ENCODE assay signal across 8 cellular contexts in the genomic region with DNA sequence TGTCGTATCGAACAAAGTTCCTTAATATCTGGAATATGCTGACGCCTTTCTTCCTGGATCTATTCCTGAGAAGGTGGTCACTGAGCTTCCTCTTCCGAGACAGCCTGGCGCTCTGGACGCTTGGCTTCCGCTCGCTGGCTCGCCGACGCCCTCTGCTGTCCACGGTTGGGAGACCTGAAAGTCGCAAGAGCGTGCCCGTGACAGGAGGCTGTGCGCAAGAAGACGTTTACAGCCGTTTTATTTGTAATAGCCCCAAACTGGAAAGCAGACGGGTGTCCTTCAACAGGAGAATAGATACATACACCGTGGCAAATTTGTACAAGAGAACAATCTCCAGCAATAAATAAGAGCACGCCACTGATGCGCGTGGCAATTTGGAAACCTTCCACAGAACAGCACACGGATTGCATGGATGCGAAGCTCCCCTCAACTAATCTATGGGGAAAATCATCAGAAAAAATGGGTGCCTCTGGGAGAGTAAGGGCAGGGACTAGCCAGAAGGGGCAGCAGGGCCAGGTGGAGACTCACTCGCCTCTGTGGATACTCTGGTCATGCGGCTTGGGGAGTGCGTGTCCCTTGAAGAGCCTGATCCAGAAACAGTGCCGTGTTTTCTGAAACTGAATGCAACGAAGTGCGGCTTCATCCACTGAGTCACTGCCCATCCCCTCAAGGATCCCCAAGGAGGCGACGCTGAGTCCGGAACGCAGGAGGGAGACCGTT. TPM values are rescaled to one million over a fixed set of nuclear protein-coding genes. Genes with fewer than 3 reads are reported as not detected.
A peak's percentile ranks its signal among the peaks of the same experiment; 100 is the strongest.
DNase-seq lines count a peak whose midpoint lies in the region; ATAC-seq and TF ChIP-seq lines count a peak whose summit lies in the region.

No MANE protein-coding gene starts in this region.

- peaks cover 2% of the 10 kb centered on the region for H3K9me3 Mint-ChIP-seq in activated B cell treated with CpG ODN at 0.5 μM for 24 hours

- peaks cover 18% of the 10 kb centered on the region for H3K27me3 Mint-ChIP-seq in activated B cell treated with CpG ODN at 0.5 μM for 24 hours

- H3K36me3 ChIP-seq in GM23248 (ENCODE audit: low read depth) (no peaks in the 10 kb centered on the region), breast epithelium (no peaks in the 10 kb centered on the region)

- H3K27ac Mint-ChIP-seq in activated B cell treated with CpG ODN at 0.5 μM for 24 hours, result no peak overlapping the region

- peak overlapping the region; percentile 100 for H3K4me2 ChIP-seq in GM23248 (ENCODE audit: unreplicated experiment)

- peak overlapping the region; percentile 76 for H3K4me3 ChIP-seq in GM23248
- H3K4me3 ChIP-seq in breast epithelium, result peak overlapping the region; percentile 24 to 66 (median 41)

- no peaks in the 10 kb centered on the region for H3K4me1 ChIP-seq in GM23248 (ENCODE audit: insufficient read depth)
- H3K4me1 ChIP-seq in breast epithelium, result no peaks in the 10 kb centered on the region

- TF ChIP-seq POLR2A in breast epithelium (IDR thresholded peaks at IDR 0.05), result no peak

- DNase-seq in DMS153 (lab: John Stamatoyannopoulos, UW) (peak; percentile 60), GM23248 (peak; percentile 88), NCI-H1436 treated with DMSO at 0.1 percent for 48 hours (lab: John Stamatoyannopoulos, UW) (peak; percentile 40), activated B cell treated with CpG ODN at 0.5 μM for 24 hours (peak; percentile 57), breast epithelium (ENCODE audit: low spot score in 2 of 2) (peak; percentile 60 to 85), inferior parietal cortex (ENCODE audit: extremely low spot score) (peak; percentile 92), smooth muscle cell of the brain vasculature (ENCODE audit: low read depth, low spot score) (peak; percentile 39)

- CTCF ChIA-PET in activated B cell treated with CpG ODN at 0.5 μM for 24 hours (lab: Charles Lee), result interaction anchor here (0.6 to 1.9 kb wide), 7 partner anchors 10 to 1120 kb away, joined by 3 to 51 read pairs (median 4); no protein-coding TSS in a partner anchor

- peak; percentile 48 for TF ChIP-seq CTCF in activated B cell treated with CpG ODN at 0.5 μM for 24 hours (IDR thresholded peaks at IDR 0.05)
- peak; percentile 66 to 88 (median 84) for TF ChIP-seq CTCF in breast epithelium (IDR thresholded peaks at IDR 0.05)

- H3K27ac ChIP-seq in GM23248 (no peak overlapping the region), breast epithelium (no peak overlapping the region)

- no peaks in the 10 kb centered on the region for H3K9me3 ChIP-seq in GM23248 (ENCODE audit: low read depth)
- H3K9me3 ChIP-seq in breast epithelium, result no peaks in the 10 kb centered on the region

- H3K9me2 ChIP-seq in GM23248 (ENCODE audit: insufficient read depth), result no peaks in the 10 kb centered on the region

- no peak overlapping the region for H3K4me3 Mint-ChIP-seq in activated B cell treated with CpG ODN at 0.5 μM for 24 hours

- H3F3A ChIP-seq in GM23248 (ENCODE audit: insufficient read depth), result no peaks in the 10 kb centered on the region

- POLR2A ChIA-PET in activated B cell treated with CpG ODN at 0.5 μM for 24 hours (lab: Charles Lee), result interaction anchor here (1.0 kb wide), 1 partner anchor 137 kb away, joined by 5 read pairs; no protein-coding TSS in a partner anchor

- peak; percentile 72 for ATAC-seq in activated B cell treated with CpG ODN at 0.5 μM for 24 hours (ENCODE audit: low read depth)
- no peak for ATAC-seq in HG03442 (IDR thresholded peaks at IDR 0.05; ENCODE audit: unreplicated experiment)

- in situ Hi-C loops in GM23248 (cut with MboI), result loop anchor here (5.0 kb wide), 1 partner anchor 136 kb away; no protein-coding TSS in a partner anchor

- no peaks in the 10 kb centered on the region for H4K20me1 ChIP-seq in GM23248 (ENCODE audit: insufficient read depth)

- intact Hi-C loops in activated B cell treated with CpG ODN at 0.5 μM for 24 hours (cut with micrococcal nuclease), result loop anchor here (5.0 kb wide), 1 partner anchor 429 kb away; no protein-coding TSS in a partner anchor
- intact Hi-C loops in breast epithelium (cut with DNase I; ENCODE audit: low total_unique reads), result loop anchor here (10.0 kb wide), 1 partner anchor 128 kb away; no protein-coding TSS in a partner anchor

- peaks cover 4% of the 10 kb centered on the region for H3K4me1 Mint-ChIP-seq in activated B cell treated with CpG ODN at 0.5 μM for 24 hours

- WGBS in GM23248 (ENCODE audit: low coverage in 1 of 2, low lambda C conversion rate in 2 of 2, missing lambda C conversion rate in 2 of 2), 2 experiments, result 3% methylated on average over 36 of the region's 36 CpGs

- peak overlapping the region; percentile 43 for H3K9ac ChIP-seq in GM23248

- H3K36me3 Mint-ChIP-seq in activated B cell treated with CpG ODN at 0.5 μM for 24 hours (ENCODE audit: low read depth), result no peaks in the 10 kb centered on the region

- H2AFZ ChIP-seq in GM23248, result peak overlapping the region; percentile 84

- H3K27me3 ChIP-seq in GM23248 (replicated peaks; ENCODE audit: insufficient read depth) (no peaks in the 10 kb centered on the region; the same call in 1 of the 2 replicates), breast epithelium (peaks cover 0 to 18% of the 10 kb centered on the region in 2 donors)

- no peaks in the 10 kb centered on the region for H3K79me2 ChIP-seq in GM23248 (ENCODE audit: insufficient read depth)

RNA-seq across cellular contexts. Expression of a gene that starts 41.5 kb away (rescaled TPM):
- total RNA-seq in GM23248 (2014; rRNA removed; shearing (Covaris generic)), result 283 and 423 TPM in 2 replicates
- polyA plus RNA-seq in GM23248 (2016; fragmentation: Nextera tagmentation; extraction: Ambion mirVana), result 370 and 384 TPM in 2 replicates
- 9.9 and 10.6 TPM in 2 replicates for total RNA-seq in activated B cell treated with CpG ODN at 0.5 μM for 24 hours
- 100 to 1,000 TPM in 2 of 3 donors, 10 to 100 TPM in 1; 81.9 to 235 (median 107) TPM for total RNA-seq in breast epithelium

RNA-seq across cellular contexts. Expression of a gene that starts 42.5 kb away (rescaled TPM):
- not detected in 2 replicates for total RNA-seq in GM23248 (2014; rRNA removed; shearing (Covaris generic))
- 0.04 and 0.06 TPM in 2 replicates for polyA plus RNA-seq in GM23248 (2016; fragmentation: Nextera tagmentation; extraction: Ambion mirVana)
- total RNA-seq in activated B cell treated with CpG ODN at 0.5 μM for 24 hours, result 0.05 and 0.09 TPM in 2 replicates
- 1 to 10 TPM in 1 of 3 donors, under 1 TPM in 2; 0.16 to 1.3 (median 0.98) TPM for total RNA-seq in breast epithelium

Comparison
In these comparisons a context has a peak if more than half of its experiments do, and no peak if none do; other contexts are left out.
1. DNase-seq: peak in every context shown above with its lines; median percentile 92 in inferior parietal cortex; 88 in GM23248; 72 in breast epithelium; 60 in DMS153; 57 in activated B cell treated with CpG ODN at 0.5 μM for 24 hours; 40 in NCI-H1436 treated with DMSO at 0.1 percent for 48 hours; 39 in smooth muscle cell of the brain vasculature.